In genomic region chr7:78151229-78151628, GRCh38 we compare ENCODE assay signal across 19 cellular contexts.
A peak's percentile ranks its signal among the peaks of the same experiment; 100 is the strongest.
DNase-seq lines count a peak whose midpoint lies in the region; ATAC-seq, FAIRE-seq and TF ChIP-seq lines count a peak whose summit lies in the region.
"Had no signal": no experiment of that assay in that cellular context is flagged by ENCODE, and none has a peak within 500 bp of the region (broad histone marks: within the 10 kb centered on the region; RNA-seq: fewer than 3 reads in every experiment).

No MANE protein-coding gene starts in this region.

- H3K4me1 Mint-ChIP-seq in HFFc6 (ENCODE audit: low read depth), result peaks cover 53% of the 10 kb centered on the region
- H3K4me1 Mint-ChIP-seq: activated CD4-positive, alpha-beta T cell treated with anti-CD3 and anti-CD28 coated beads, Interleukin-2, amount 10 ng/mL, durations not matched to agents 7 days and 5 days had no signal

- H3K27ac ChIP-seq in kidney (ENCODE audit: low read depth in 2 of 2, low read length in 2 of 2), result no peak overlapping the region
- H3K27ac ChIP-seq: C4-2B, parathyroid adenoma, transverse colon had no signal

- peak; percentile 81 for FAIRE-seq in kidney (lab: Jason Lieb, UNC)
- FAIRE-seq: GM19239 had no signal

- peak; percentile 85 for DNase-seq in AG09309 (ENCODE audit: low read depth)
- peak; percentile 86 for DNase-seq in HFFc6
- DNase-seq in T1000 (lab: John Stamatoyannopoulos, UW), result peak; percentile 66
- no peak for DNase-seq in kidney
- DNase-seq in NCI-H1048 (lab: John Stamatoyannopoulos, UW), result no peak
- DNase-seq in 8988T, result no peak
- DNase-seq in SKM-1 (lab: John Stamatoyannopoulos, UW; ENCODE audit: unreplicated experiment), result no peak
- DNase-seq: activated CD4-positive, alpha-beta T cell treated with anti-CD3 and anti-CD28 coated beads, Interleukin-2, amount 10 ng/mL, durations not matched to agents 7 days and 5 days; activated effector memory CD4-positive, alpha-beta T cell treated with Interleukin-2 at 50 U/mL for 16 hours; cortex of kidney; Kasumi-1; mammary epithelial cell; SW 1271; transverse colon had no signal

- intact Hi-C loops in kidney (cut with DNase I), result no loop called here

- peak overlapping the region; percentile 77 for H3K27ac Mint-ChIP-seq in HFFc6
- H3K27ac Mint-ChIP-seq: activated CD4-positive, alpha-beta T cell treated with anti-CD3 and anti-CD28 coated beads, Interleukin-2, amount 10 ng/mL, durations not matched to agents 7 days and 5 days had no signal

- no peaks in the 10 kb centered on the region for H3K36me3 ChIP-seq in kidney (ENCODE audit: control insufficient read depth in 1 of 2, insufficient read depth in 2 of 2, low read length in 2 of 2)
- H3K36me3 ChIP-seq: HAP-1, transverse colon had no signal

- no peaks in the 10 kb centered on the region for H3K36me3 Mint-ChIP-seq in HFFc6 (ENCODE audit: low read depth)

- peaks cover 0 to 5% of the 10 kb centered on the region in 2 donors for H3K4me1 ChIP-seq in kidney (ENCODE audit: control insufficient read depth in 1 of 2, insufficient read depth in 1 of 2, low read depth in 1 of 2, low read length in 2 of 2)
- H3K4me1 ChIP-seq: parathyroid adenoma, transverse colon had no signal

- H3K27me3 Mint-ChIP-seq in HFFc6 (ENCODE audit: insufficient read depth), result no peaks in the 10 kb centered on the region
- H3K27me3 Mint-ChIP-seq: activated CD4-positive, alpha-beta T cell treated with anti-CD3 and anti-CD28 coated beads, Interleukin-2, amount 10 ng/mL, durations not matched to agents 7 days and 5 days had no signal

- H3K9ac ChIP-seq in kidney (ENCODE audit: low read length in 2 of 2), result no peak overlapping the region
- H3K9ac ChIP-seq: parathyroid adenoma had no signal

- ATAC-seq in HG02571 (IDR thresholded peaks at IDR 0.05; ENCODE audit: unreplicated experiment), result no peak

- no peak overlapping the region for H3K4me3 Mint-ChIP-seq in HFFc6
- H3K4me3 Mint-ChIP-seq: activated CD4-positive, alpha-beta T cell treated with anti-CD3 and anti-CD28 coated beads, Interleukin-2, amount 10 ng/mL, durations not matched to agents 7 days and 5 days had no signal

- no peaks in the 10 kb centered on the region for H3K9me3 ChIP-seq in kidney (ENCODE audit: control insufficient read depth in 1 of 2, low read length in 2 of 2)
- H3K9me3 ChIP-seq: HAP-1, transverse colon had no signal

- H3K9me3 Mint-ChIP-seq in HFFc6, result no peaks in the 10 kb centered on the region
- H3K9me3 Mint-ChIP-seq: activated CD4-positive, alpha-beta T cell treated with anti-CD3 and anti-CD28 coated beads, Interleukin-2, amount 10 ng/mL, durations not matched to agents 7 days and 5 days had no signal

- TF ChIP-seq CTCF in AG09309 (IDR thresholded peaks at IDR 0.05; ENCODE audit: control insufficient read depth, insufficient read depth, low read depth, low read length, missing control alignments) (no peak), HFFc6 (IDR thresholded peaks at IDR 0.05) (no peak), kidney (IDR thresholded peaks at IDR 0.05; ENCODE audit: borderline replicate concordance, extremely low read depth, insufficient read depth) (no peak)

- H3K4me3 ChIP-seq in AG09309 (ENCODE audit: control insufficient read depth, low read depth, low read length) (no peak overlapping the region), kidney (ENCODE audit: low read length in 2 of 2) (no peak overlapping the region)
- H3K4me3 ChIP-seq: HAP-1, transverse colon had no signal

Comparison
In these comparisons a context has a peak if more than half of its experiments do, and no peak if none do; other contexts are left out.
1. DNase-seq: peak in AG09309 (single experiment), HFFc6 (single experiment) and T1000 (single experiment); none in kidney (single experiment), NCI-H1048 (single experiment), 8988T (single experiment) and SKM-1 (single experiment).